In genomic region chr13:49791214-49791752, GRCh38 we compare ENCODE assay signal across 8 cellular contexts. TPM values are rescaled to one million over a fixed set of nuclear protein-coding genes. Genes with fewer than 3 reads are reported as not detected.
A peak's percentile ranks its signal among the peaks of the same experiment; 100 is the strongest.
DNase-seq lines count a peak whose midpoint lies in the region; ATAC-seq and TF ChIP-seq lines count a peak whose summit lies in the region.

No MANE protein-coding gene starts in this region.

- no peaks in the 10 kb centered on the region for H3K27me3 Mint-ChIP-seq in MCF 10A (ENCODE audit: insufficient read depth, unreplicated experiment)

- WGBS in stomach, 5 donors: 4 to 5% (median 4%) methylated on average over 11 of the region's 11 CpGs

- H3K4me3 Mint-ChIP-seq in MCF 10A (ENCODE audit: unreplicated experiment): peak overlapping the region; percentile 88

- TSS peak; percentile 43 for BruUV-seq in MCF 10A (replicated peaks; lab: Mats Ljungman, UMichigan)

- H3K36me3 Mint-ChIP-seq in MCF 10A (ENCODE audit: insufficient read depth, unreplicated experiment): no peaks in the 10 kb centered on the region

- H3K9me3 ChIP-seq in stomach: no peaks in the 10 kb centered on the region

- ATAC-seq in GM19455 (IDR thresholded peaks at IDR 0.05; ENCODE audit: unreplicated experiment) (no peak), GM18498 (IDR thresholded peaks at IDR 0.05; ENCODE audit: unreplicated experiment) (no peak)

- H3K4me3 ChIP-seq in stomach: peak overlapping the region; percentile 78 to 97 (median 93)

- H3K36me3 ChIP-seq in stomach: no peaks in the 10 kb centered on the region

- no peaks in the 10 kb centered on the region for H3K27me3 ChIP-seq in stomach

- CTCF ChIA-PET in MCF 10A (lab: Yijun Ruan, JAX): interaction anchor here (0.5 to 3.5 kb wide), 19 partner anchors 11 to 826 kb away, joined by 3 to 21 read pairs (median 3); partner anchors contain the start of gene EBPL

- H3K4me1 ChIP-seq in stomach: peaks cover 26 to 53% (median 41%) of the 10 kb centered on the region in 4 donors

- peak; percentile 49 for TF ChIP-seq CTCF in GM13977 (IDR thresholded peaks at IDR 0.05; ENCODE audit: extremely low read depth, insufficient read depth, missing control alignments)
- no peak for TF ChIP-seq CTCF in MCF 10A (IDR thresholded peaks at IDR 0.05; ENCODE audit: unreplicated experiment)
- TF ChIP-seq CTCF in stomach (IDR thresholded peaks at IDR 0.05): no peak

- no peak for TF ChIP-seq POLR2A in stomach (IDR thresholded peaks at IDR 0.05)

- H3K27ac Mint-ChIP-seq in MCF 10A (ENCODE audit: low read depth, unreplicated experiment): peak overlapping the region; percentile 77

- POLR2A ChIA-PET in MCF 10A (lab: Yijun Ruan, JAX): interaction anchor here (0.6 to 5.1 kb wide), 30 partner anchors 10 to 346 kb away, joined by 3 to 97 read pairs (median 5); partner anchors contain the start of genes EBPL, RCBTB1 and SPRYD7

- peaks cover 28% of the 10 kb centered on the region for H3K4me1 Mint-ChIP-seq in MCF 10A (ENCODE audit: insufficient read depth, unreplicated experiment)

- intact Hi-C loops in MCF 10A (cut with micrococcal nuclease): loop anchor here (1.0 to 10.0 kb wide), 3 partner anchors 56 to 146 kb away; partner anchors contain the start of gene SPRYD7
- intact Hi-C loops in stomach (cut with DNase I; ENCODE audit: low total_unique reads): no loop called here

- in situ Hi-C loops in GM13977 (cut with MboI; ENCODE audit: low pct_unique_long_range_greater_than_20kb, low sequenced_read_pairs, unreplicated experiment): no loop called here

- H3K9me3 Mint-ChIP-seq in MCF 10A (ENCODE audit: unreplicated experiment): no peaks in the 10 kb centered on the region

- no peak for TF ChIP-seq EP300 in stomach (IDR thresholded peaks at IDR 0.05)

- peak overlapping the region; percentile 84 to 97 (median 94) for H3K27ac ChIP-seq in stomach

- peak; percentile 33 for DNase-seq in Ammon's horn (ENCODE audit: low spot score)
- DNase-seq in GM13977 (ENCODE audit: low spot score): peak; percentile 62
- DNase-seq in NCI-H748 (lab: John Stamatoyannopoulos, UW; ENCODE audit: unreplicated experiment): peak; percentile 66
- peak; percentile 47 for DNase-seq in MCF 10A (ENCODE audit: unreplicated experiment)
- peak; percentile 30 for DNase-seq in kidney glomerular epithelial cell (lab: John Stamatoyannopoulos, UW)
- DNase-seq in stomach: no peak

RNA-seq across cellular contexts. Expression of gene KPNA3, which starts 1.2 kb away (rescaled TPM):
- total RNA-seq in MCF 10A (2022) (40.6 and 41.3 TPM in 2 replicates), stomach (10 to 100 TPM in 4 of 5 donors, 1 to 10 TPM in 1; 4.3 to 65.9 (median 32.3) TPM)
- 10 to 100 TPM; 11.6 to 16.0 (median 11.7) TPM for polyA plus RNA-seq in stomach
